13 cellular contexts compared by ENCODE assay signal in genomic region chr5:130112246-130112645, GRCh38.
A peak's percentile ranks its signal among the peaks of the same experiment; 100 is the strongest.
DNase-seq lines count a peak whose midpoint lies in the region; ATAC-seq and TF ChIP-seq lines count a peak whose summit lies in the region.
"Had no signal": no experiment of that assay in that cellular context is flagged by ENCODE, and none has a peak within 500 bp of the region (broad histone marks: within the 10 kb centered on the region; RNA-seq: fewer than 3 reads in every experiment).

No MANE protein-coding gene starts in this region.

- ATAC-seq in GM19397 (IDR thresholded peaks at IDR 0.05; ENCODE audit: unreplicated experiment) (peak; percentile 76), HG02763 (IDR thresholded peaks at IDR 0.05; ENCODE audit: unreplicated experiment) (peak; percentile 81), HG03439 (IDR thresholded peaks at IDR 0.05; ENCODE audit: unreplicated experiment) (peak; percentile 93)
- ATAC-seq: GM23338; stimulated activated memory B cell treated with anti-CD40 and anti-IgM and Interleukin-4, amounts not matched to agents 10 μg/mL and 1 μg/mL and 100 μg/mL, for 72 hours had no signal

- DNase-seq in GM12865 (ENCODE audit: low read depth) (peak; percentile 70), COLO829 (ENCODE audit: low spot score) (no peak), DMS153 treated with DMSO at 0.1 percent for 48 hours (lab: John Stamatoyannopoulos, UW; ENCODE audit: unreplicated experiment) (no peak), CD1c-positive myeloid dendritic cell (ENCODE audit: extremely low spot score) (no peak), HAP-1 (ENCODE audit: low spot score in 2 of 2) (no peak)
- DNase-seq: DMS79, KG1 had no signal

- TF ChIP-seq CTCF in GM12865 (IDR thresholded peaks at IDR 0.05; ENCODE audit: insufficient read depth, low read depth, low read length, missing control alignments) = no peak

- H3K9me3 ChIP-seq in HAP-1 = no peaks in the 10 kb centered on the region
- H3K9me3 ChIP-seq: neutrophil had no signal

- in situ Hi-C loops in HAP-1 (cut with MboI; ENCODE audit: low sequenced_read_pairs) = no loop called here

- H3K36me3 ChIP-seq in HAP-1 (replicated peaks) = no peaks in the 10 kb centered on the region
- H3K36me3 ChIP-seq: neutrophil had no signal

- H3K4me3 ChIP-seq in GM12865 (ENCODE audit: low read depth, low read length) (no peak overlapping the region), HAP-1 (no peak overlapping the region)
- H3K4me3 ChIP-seq: GM23338 had no signal

- no peaks in the 10 kb centered on the region for H3K4me1 ChIP-seq in HAP-1

- H3K27me3 ChIP-seq in HAP-1 (ENCODE audit: low read depth) = peaks cover 12% of the 10 kb centered on the region
- H3K27me3 ChIP-seq: neutrophil had no signal
